ENCODE assay signal across 16 cellular contexts in the genomic region with DNA sequence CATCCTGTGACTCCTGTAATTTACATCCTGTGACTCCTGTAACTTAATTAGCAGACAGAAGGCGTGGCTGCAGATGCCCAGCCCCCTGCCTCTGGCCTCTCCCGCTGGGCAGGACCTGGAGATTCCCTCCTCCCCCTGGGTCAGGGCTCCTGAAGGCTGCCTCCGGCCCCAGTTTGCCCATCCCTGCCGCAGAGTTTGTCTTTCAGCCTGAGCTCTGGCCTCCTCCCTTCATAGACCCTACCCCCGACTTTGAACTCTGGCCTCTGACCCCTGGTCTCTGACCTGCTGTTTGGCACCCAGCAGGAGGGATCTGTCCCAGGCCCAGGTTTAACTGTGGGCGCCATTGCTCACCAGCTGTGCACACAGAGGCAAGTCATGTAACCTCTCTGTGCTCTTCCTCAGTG. TPM values are rescaled to one million over a fixed set of nuclear protein-coding genes. Genes with fewer than 3 reads are reported as not detected.
"Had no signal": no experiment of that assay in that cellular context is flagged by ENCODE, and none has a peak within 500 bp of the region (broad histone marks: within the 10 kb centered on the region; RNA-seq: fewer than 3 reads in every experiment).

No MANE protein-coding gene starts in this region.

- H3K27ac ChIP-seq: colonic mucosa, heart right ventricle, neural progenitor cell, parathyroid adenoma, stomach, vagina had no signal

- ATAC-seq: activated CD8-positive, alpha-beta T cell treated with anti-CD3 and anti-CD28 coated beads, Interleukin-2, amount 10 ng/mL, durations not matched to agents 7 days and 5 days; WTC11 had no signal

- H3K9ac ChIP-seq: neural progenitor cell, parathyroid adenoma had no signal

- DNase-seq: activated CD8-positive, alpha-beta memory T cell treated with anti-CD3 and anti-CD28 coated beads, Interleukin-2, amount 50 U/mL, for 48 hours; activated CD8-positive, alpha-beta T cell treated with anti-CD3 and anti-CD28 coated beads, Interleukin-2, amount 10 ng/mL, durations not matched to agents 7 days and 5 days; activated naive CD4-positive, alpha-beta T cell; aorta; colonic mucosa; foreskin melanocyte; heart right ventricle; small intestine; stomach had no signal

- H3K4me1 ChIP-seq: colonic mucosa, parathyroid adenoma, vagina had no signal

- H2AFZ ChIP-seq: neural progenitor cell, parathyroid adenoma had no signal

- H3K9me3 ChIP-seq: colonic mucosa, vagina had no signal

- H3K4me2 ChIP-seq: neural progenitor cell had no signal

- H3K4me3 Mint-ChIP-seq: activated CD8-positive, alpha-beta T cell treated with anti-CD3 and anti-CD28 coated beads, Interleukin-2, amount 10 ng/mL, durations not matched to agents 7 days and 5 days; activated T-helper 1 cell treated with anti-CD3 and anti-CD28 coated beads, Interleukin-12 subunit alpha, Interleukin-12 subunit beta, Interleukin-2, Interleukin-4 antibody, amounts not matched to agents 30 ng/mL and 10 ng/mL and 1 ng/mL, durations not matched to agents 14 hours and 24 hours and 36 hours; WTC11 had no signal

- H3K4me3 ChIP-seq: colonic mucosa, heart right ventricle, neural progenitor cell, stomach, vagina had no signal

- FAIRE-seq: endothelial cell of umbilical vein, islet of Langerhans, small intestine had no signal

- H3K9me3 Mint-ChIP-seq: neural progenitor cell, WTC11 had no signal

- H3K36me3 ChIP-seq: colonic mucosa, neural progenitor cell, stomach, vagina had no signal

- H3K79me2 ChIP-seq: parathyroid adenoma had no signal

- H3K27me3 ChIP-seq: colonic mucosa, heart right ventricle, neural progenitor cell, vagina had no signal

RNA-seq across cellular contexts. Expression of a gene that starts 45.6 kb away (rescaled TPM):
- total RNA-seq: activated CD8-positive, alpha-beta T cell treated with anti-CD3 and anti-CD28 coated beads, Interleukin-2, amount 10 ng/mL, durations not matched to agents 7 days and 5 days; activated T-helper 1 cell treated with anti-CD3 and anti-CD28 coated beads, Interleukin-12 subunit alpha, Interleukin-12 subunit beta, Interleukin-2, Interleukin-4 antibody, amounts not matched to agents 30 ng/mL and 10 ng/mL and 1 ng/mL, durations not matched to agents 14 hours and 24 hours and 36 hours had no signal
